ENCODE assay signal across 8 cellular contexts in genomic region chr20:19974621-19975435, GRCh38. TPM values are rescaled to one million over a fixed set of nuclear protein-coding genes. Genes with fewer than 3 reads are reported as not detected.
DNase-seq lines count a peak whose midpoint lies in the region; ATAC-seq and TF ChIP-seq lines count a peak whose summit lies in the region.

No MANE protein-coding gene starts in this region.

- H3K4me2 ChIP-seq in BLaER1 treated with 17β-estradiol and CSF1 and Interleukin-3, amounts not matched to agents 10 nM and 100 nM: peak overlapping the region; percentile 71 to 97 (median 94)
- peak overlapping the region; percentile 90 for H3K4me2 ChIP-seq in mammary epithelial cell (ENCODE audit: insufficient read depth, low read depth, low read length)

- peak overlapping the region; percentile 23 for H2AFZ ChIP-seq in mammary epithelial cell (ENCODE audit: low read depth, low read length)

- H3K4me1 Mint-ChIP-seq in CD8-positive, alpha-beta T cell (ENCODE audit: low read depth): peaks cover 6% of the 10 kb centered on the region

- peak overlapping the region; percentile 60 to 97 (median 84) for H3K4me3 ChIP-seq in BLaER1 treated with 17β-estradiol and CSF1 and Interleukin-3, amounts not matched to agents 10 nM and 100 nM
- peak overlapping the region; percentile 68 to 92 (median 86) for H3K4me3 ChIP-seq in mammary epithelial cell (replicated peaks in 1 of 3; ENCODE audit: insufficient read depth in 1 of 3, low read depth in 2 of 3, low read length in 3 of 3)
- H3K4me3 ChIP-seq in spleen: peak overlapping the region in 5 of 8 donors; percentile 21 to 54 (median 32)
- H3K4me3 ChIP-seq in CD8-positive, alpha-beta T cell (ENCODE audit: low read depth, low read length): no peak overlapping the region

- H3K36me3 ChIP-seq in BLaER1 treated with 17β-estradiol and CSF1 and Interleukin-3, amounts not matched to agents 10 nM and 100 nM: peaks cover 4 to 85% (median 56%) of the 10 kb centered on the region in 11 experiments; a peak in 20 of 22 replicates
- H3K36me3 ChIP-seq in mammary epithelial cell (ENCODE audit: insufficient read depth, low read length) (peaks cover 2% of the 10 kb centered on the region), spleen (peaks cover 0 to 66% (median 2%) of the 10 kb centered on the region in 6 donors)
- H3K36me3 ChIP-seq in CD8-positive, alpha-beta T cell (ENCODE audit: insufficient read depth, low read length): no peaks in the 10 kb centered on the region

- H3K27ac ChIP-seq in BLaER1 treated with 17β-estradiol and CSF1 and Interleukin-3, amounts not matched to agents 10 nM and 100 nM: peak overlapping the region; percentile 83 to 99 (median 95)
- H3K27ac ChIP-seq in mammary epithelial cell (ENCODE audit: insufficient read depth, low read depth, low read length) (peak overlapping the region; percentile 94), spleen (peak overlapping the region in 7 of 8 donors; percentile 42 to 80 (median 77))
- H3K27ac ChIP-seq in CD8-positive, alpha-beta T cell (ENCODE audit: low read depth, low read length): no peak overlapping the region

- peak overlapping the region; percentile 87 to 98 (median 93) for H3K9ac ChIP-seq in BLaER1 treated with 17β-estradiol and CSF1 and Interleukin-3, amounts not matched to agents 10 nM and 100 nM
- peak overlapping the region; percentile 95 for H3K9ac ChIP-seq in mammary epithelial cell (ENCODE audit: insufficient read depth, low read length)

- H3K36me3 Mint-ChIP-seq in CD8-positive, alpha-beta T cell: no peaks in the 10 kb centered on the region

- DNase-seq in NCI-H2029 (lab: John Stamatoyannopoulos, UW) (peak; percentile 80), mammary epithelial cell (peak; percentile 91), kidney tubule cell (ENCODE audit: low spot score) (peak; percentile 93), spleen (peak; percentile 88)
- no peak for DNase-seq in CD8-positive, alpha-beta T cell
- DNase-seq in stimulated activated naive CD4-positive, alpha-beta T cell treated with Interleukin-2 at 50 U/mL for 16 hours (lab: John Stamatoyannopoulos, UW): no peak

- TF ChIP-seq CTCF in mammary epithelial cell (conservative IDR thresholded peaks at IDR 0.05 in 1 of 2, IDR thresholded peaks at IDR 0.05 in 1 of 2; ENCODE audit: extremely low read depth in 1 of 2, insufficient read depth in 1 of 2, low read depth in 1 of 2, low read length in 2 of 2) (no peak), spleen (IDR thresholded peaks at IDR 0.05 in 8 of 11, conservative IDR thresholded peaks at IDR 0.05 in 3 of 11) (no peak)
- TF ChIP-seq CTCF in CD8-positive, alpha-beta T cell (IDR thresholded peaks at IDR 0.05): no peak

- in situ Hi-C loops in mammary epithelial cell (cut with MboI; ENCODE audit: low sequenced_read_pairs in 2 of 2): loop anchor here in 1 of 2 donors (5.0 kb wide), 1 partner anchor 38 kb away; no protein-coding TSS in a partner anchor

- no peaks in the 10 kb centered on the region for H3K9me3 Mint-ChIP-seq in CD8-positive, alpha-beta T cell

- no peak overlapping the region for H3K4me3 Mint-ChIP-seq in CD8-positive, alpha-beta T cell

- no peak for TF ChIP-seq POLR2A in spleen (IDR thresholded peaks at IDR 0.05)

- WGBS in mammary epithelial cell (ENCODE audit: low coverage, missing lambda C conversion rate): 0% methylated on average over 11 of the region's 44 CpGs
- 33 to 66% (median 42%) methylated on average over 30 to 44 of the region's 44 CpGs for WGBS in spleen, 5 donors

- dilution Hi-C loops in mammary epithelial cell (cut with HindIII; ENCODE audit: low sequenced_read_pairs): loop anchor here (5.0 kb wide), 2 partner anchors 33 to 173 kb away; no protein-coding TSS in a partner anchor

- H3K27ac Mint-ChIP-seq in CD8-positive, alpha-beta T cell: no peak overlapping the region

- peaks cover 47% of the 10 kb centered on the region for H3K79me2 ChIP-seq in mammary epithelial cell (ENCODE audit: insufficient read depth, low read length)

- peaks cover 0 to 15% (median 10%) of the 10 kb centered on the region in 11 experiments; a peak in 14 of 22 replicates for H3K9me3 ChIP-seq in BLaER1 treated with 17β-estradiol and CSF1 and Interleukin-3, amounts not matched to agents 10 nM and 100 nM (replicated peaks in 1 of 11)
- no peaks in the 10 kb centered on the region for H3K9me3 ChIP-seq in mammary epithelial cell (replicated peaks; ENCODE audit: insufficient read depth, low read length)
- no peaks in the 10 kb centered on the region for H3K9me3 ChIP-seq in spleen
- H3K9me3 ChIP-seq in CD8-positive, alpha-beta T cell (ENCODE audit: low read length): no peaks in the 10 kb centered on the region

- H3K27me3 Mint-ChIP-seq in CD8-positive, alpha-beta T cell (ENCODE audit: low read depth): no peaks in the 10 kb centered on the region

- intact Hi-C loops in mammary epithelial cell (cut with micrococcal nuclease) (loop anchor here (1.0 kb wide), 4 partner anchors 17 to 287 kb away; no protein-coding TSS in a partner anchor), spleen (cut with DNase I; ENCODE audit: low total_unique reads) (no loop called here)
- intact Hi-C loops in CD8-positive, alpha-beta T cell (cut with DNase I, micrococcal nuclease): no loop called here

- POLR2A ChIA-PET in CD8-positive, alpha-beta T cell (lab: Charles Lee): no interaction called here

- H4K20me1 ChIP-seq in BLaER1 treated with 17β-estradiol and CSF1 and Interleukin-3, amounts not matched to agents 10 nM and 100 nM: peaks cover 0 to 47% (median 30%) of the 10 kb centered on the region in 11 experiments; a peak in 20 of 22 replicates
- no peaks in the 10 kb centered on the region for H4K20me1 ChIP-seq in mammary epithelial cell (ENCODE audit: insufficient read depth, low read length)

- BruUV-seq in mammary epithelial cell (replicated peaks; lab: Mats Ljungman, UMichigan): no TSS peak

- peaks cover 43 to 74% (median 64%) of the 10 kb centered on the region in 10 experiments for H3K4me1 ChIP-seq in BLaER1 treated with 17β-estradiol and CSF1 and Interleukin-3, amounts not matched to agents 10 nM and 100 nM
- H3K4me1 ChIP-seq in mammary epithelial cell (ENCODE audit: insufficient read depth, low read length): peaks cover 34% of the 10 kb centered on the region
- peaks cover 15 to 64% (median 51%) of the 10 kb centered on the region in 6 donors for H3K4me1 ChIP-seq in spleen
- H3K4me1 ChIP-seq in CD8-positive, alpha-beta T cell (ENCODE audit: insufficient read depth, low read length): no peaks in the 10 kb centered on the region

- CTCF ChIA-PET in mammary epithelial cell (lab: Charles Lee; ENCODE audit: low non-redundant PET): interaction anchor here (0.5 to 0.6 kb wide), 2 partner anchors 18 to 19 kb away, joined by 4 to 5 read pairs; no protein-coding TSS in a partner anchor
- CTCF ChIA-PET in CD8-positive, alpha-beta T cell (lab: Charles Lee): no interaction called here

- no peaks in the 10 kb centered on the region for H3K27me3 ChIP-seq in BLaER1 treated with 17β-estradiol and CSF1 and Interleukin-3, amounts not matched to agents 10 nM and 100 nM
- no peaks in the 10 kb centered on the region for H3K27me3 ChIP-seq in mammary epithelial cell (ENCODE audit: insufficient read depth, low read length)
- H3K27me3 ChIP-seq in spleen (replicated peaks in 1 of 7): no peaks in the 10 kb centered on the region
- H3K27me3 ChIP-seq in CD8-positive, alpha-beta T cell (ENCODE audit: insufficient read depth, low read length): no peaks in the 10 kb centered on the region

- ATAC-seq in CD8-positive, alpha-beta T cell: no peak
- ATAC-seq in GM19328 (IDR thresholded peaks at IDR 0.05; ENCODE audit: unreplicated experiment): no peak

RNA-seq across cellular contexts. Expression of gene NAA20, which starts 42.3 kb away (rescaled TPM):
- total RNA-seq in mammary epithelial cell: 100 to 1,000 TPM in 1 of 2 donors, 10 to 100 TPM in 1; 44.3 to 105 TPM
- 102 TPM for polyA plus RNA-seq in mammary epithelial cell
- polyA minus RNA-seq in mammary epithelial cell: 49.6 TPM
- 10 to 100 TPM; 19.3 to 44.6 (median 30.8) TPM for total RNA-seq in spleen
- 10 to 100 TPM; 53.2 to 68.4 (median 61.8) TPM for polyA plus RNA-seq in spleen
- total RNA-seq in CD8-positive, alpha-beta T cell: 10 to 100 TPM; 32.9 to 33.2 TPM

Comparison
In these comparisons a context has a peak if more than half of its experiments do, and no peak if none do; other contexts are left out.
1. DNase-seq: peak in NCI-H2029 (single experiment), mammary epithelial cell (single experiment), kidney tubule cell (single experiment) and spleen (single experiment); none in CD8-positive, alpha-beta T cell (0 of 7) and stimulated activated naive CD4-positive, alpha-beta T cell treated with Interleukin-2 at 50 U/mL for 16 hours (single experiment).